8 cellular contexts compared by ENCODE assay signal in genomic region chr10:49534670-49535381, GRCh38. TPM values are rescaled to one million over a fixed set of nuclear protein-coding genes. Genes with fewer than 3 reads are reported as not detected.
DNase-seq lines count a peak whose midpoint lies in the region; ATAC-seq and TF ChIP-seq lines count a peak whose summit lies in the region.

No MANE protein-coding gene starts in this region.

- peaks cover 1% of the 10 kb centered on the region for H3K27me3 Mint-ChIP-seq in IgD-negative memory B cell

- DNase-seq in epidermal melanocyte (ENCODE audit: insufficient read length, low spot score) (peak; percentile 26), GOT3 (lab: John Stamatoyannopoulos, UW) (no peak), islet precursor cell (no peak), iPS-NIHi7 (ENCODE audit: extremely low spot score) (no peak)
- DNase-seq in stimulated activated CD4-positive, alpha-beta T cell treated with anti-CD3 and anti-CD28 coated beads, Interleukin-2, amount 100 ng/mL, for 48 hours = no peak

- H3K36me3 Mint-ChIP-seq in IgD-negative memory B cell = peaks cover 5% of the 10 kb centered on the region

- H3K9me3 Mint-ChIP-seq in IgD-negative memory B cell = no peaks in the 10 kb centered on the region

- H3K4me3 Mint-ChIP-seq in IgD-negative memory B cell = peak overlapping the region in 3 of 4 donors; percentile 3 to 71 (median 70)

- H3K27ac Mint-ChIP-seq in IgD-negative memory B cell = peak overlapping the region in 2 of 3 donors; percentile 70 to 90

- peak; percentile 68 for ATAC-seq in GM21529 (IDR thresholded peaks at IDR 0.05; ENCODE audit: unreplicated experiment)

- peaks cover 27 to 41% (median 28%) of the 10 kb centered on the region in 3 donors for H3K4me1 Mint-ChIP-seq in IgD-negative memory B cell

- TF ChIP-seq POLR2A in GM15510 (IDR thresholded peaks at IDR 0.05; ENCODE audit: borderline replicate concordance, extremely low read depth, insufficient read length) = peak; percentile 22

RNA-seq across cellular contexts. Expression of gene ERCC6, which starts 4.1 kb away (rescaled TPM):
- 12.4 TPM for polyA plus RNA-seq in IgD-negative memory B cell
